8 cellular contexts compared by ENCODE assay signal in the genomic region with DNA sequence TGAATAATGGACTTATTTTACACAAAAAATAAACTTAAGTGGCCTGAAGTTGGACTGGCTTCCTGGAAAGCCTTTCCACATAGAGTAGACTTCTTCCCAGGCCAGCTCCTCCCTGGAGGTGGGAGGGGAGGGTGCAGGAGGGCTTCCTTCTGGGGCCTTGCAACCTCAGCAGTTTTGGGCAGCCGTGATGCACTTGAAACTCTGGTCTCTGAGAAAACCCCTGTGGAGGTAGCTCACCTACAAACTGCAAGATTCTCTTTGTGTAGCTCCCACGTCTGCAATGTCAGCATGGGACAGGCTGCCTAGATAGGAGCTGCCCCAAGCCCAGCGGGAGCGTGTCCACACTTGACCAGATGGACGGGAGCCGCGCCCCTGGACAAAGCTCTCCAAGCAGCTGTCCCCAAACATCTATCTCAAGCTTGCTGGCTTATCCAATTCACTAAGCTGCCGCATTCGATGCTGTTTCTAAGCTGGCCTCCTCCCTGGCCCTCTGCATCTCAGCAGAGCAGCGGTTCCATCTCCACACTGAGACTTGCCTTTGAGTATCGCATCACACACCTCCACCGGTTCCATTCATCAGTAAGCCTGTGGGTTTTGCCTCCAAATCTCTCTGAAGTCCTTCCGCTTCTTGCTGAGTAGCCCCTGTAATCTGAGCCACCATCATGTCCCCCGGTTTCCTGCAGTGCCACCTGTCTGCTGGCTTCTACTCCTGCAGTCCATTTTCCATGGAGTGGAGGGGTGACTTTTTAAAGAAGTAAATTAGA. TPM values are rescaled to one million over a fixed set of nuclear protein-coding genes. Genes with fewer than 3 reads are reported as not detected.
DNase-seq lines count a peak whose midpoint lies in the region; ATAC-seq and TF ChIP-seq lines count a peak whose summit lies in the region.

No MANE protein-coding gene starts in this region.

- H3K27ac ChIP-seq in rectal smooth muscle tissue (ENCODE audit: low read depth, low read length), result peak overlapping the region; percentile 73

- H3K36me3 Mint-ChIP-seq in activated B cell treated with CpG ODN at 0.5 μM for 24 hours (ENCODE audit: low read depth), result peaks cover 3% of the 10 kb centered on the region

- H3K27ac Mint-ChIP-seq in activated B cell treated with CpG ODN at 0.5 μM for 24 hours, result peak overlapping the region; percentile 82

- POLR2A ChIA-PET in activated B cell treated with CpG ODN at 0.5 μM for 24 hours (lab: Charles Lee), result interaction anchor here (1.6 to 3.0 kb wide), 4 partner anchors 9 to 590 kb away, joined by 4 to 39 read pairs (median 6); a partner anchor contains a TSS

- TF ChIP-seq CTCF in GM06990 (IDR thresholded peaks at IDR 0.05; ENCODE audit: insufficient read depth, low read length, poor library complexity, severe bottlenecking), result peak; percentile 43
- TF ChIP-seq CTCF in NB4 (IDR thresholded peaks at IDR 0.05; ENCODE audit: low read depth, low read length), result peak; percentile 44
- no peak for TF ChIP-seq CTCF in activated B cell treated with CpG ODN at 0.5 μM for 24 hours (IDR thresholded peaks at IDR 0.05)

- H3K27me3 ChIP-seq in GM06990 (replicated peaks; ENCODE audit: control insufficient read depth, insufficient read depth, low read length) (no peaks in the 10 kb centered on the region), rectal smooth muscle tissue (ENCODE audit: control insufficient read depth, insufficient read depth, low read length) (no peaks in the 10 kb centered on the region)

- no peak for ATAC-seq in activated B cell treated with CpG ODN at 0.5 μM for 24 hours (ENCODE audit: low read depth)
- ATAC-seq in HG03565 (IDR thresholded peaks at IDR 0.05; ENCODE audit: unreplicated experiment), result no peak

- no peaks in the 10 kb centered on the region for H3K36me3 ChIP-seq in GM06990 (ENCODE audit: control insufficient read depth, insufficient read depth, low read length)
- no peaks in the 10 kb centered on the region for H3K36me3 ChIP-seq in rectal smooth muscle tissue (ENCODE audit: control insufficient read depth, insufficient read depth, low read length)

- H3K4me3 ChIP-seq in GM06990 (replicated peaks; ENCODE audit: low read depth, low read length) (no peak overlapping the region), NB4 (ENCODE audit: low read depth, low read length) (no peak overlapping the region), rectal smooth muscle tissue (ENCODE audit: low read length) (peak overlapping the region; percentile 45)

- H3K4me1 Mint-ChIP-seq in activated B cell treated with CpG ODN at 0.5 μM for 24 hours, result peaks cover 62% of the 10 kb centered on the region

- H3K4me3 Mint-ChIP-seq in activated B cell treated with CpG ODN at 0.5 μM for 24 hours, result peak overlapping the region; percentile 46

- intact Hi-C loops in activated B cell treated with CpG ODN at 0.5 μM for 24 hours (cut with micrococcal nuclease), result loop anchor here (1.0 to 10.0 kb wide), 5 partner anchors 8 to 840 kb away; a partner anchor contains a TSS

- no peaks in the 10 kb centered on the region for H3K9me3 Mint-ChIP-seq in activated B cell treated with CpG ODN at 0.5 μM for 24 hours

- peaks cover 25% of the 10 kb centered on the region for H3K4me1 ChIP-seq in rectal smooth muscle tissue (ENCODE audit: control insufficient read depth, insufficient read depth, low read length)

- peak; percentile 57 for DNase-seq in GM06990 (ENCODE audit: extremely low read depth, insufficient read length)
- DNase-seq in NB4 (ENCODE audit: low read depth), result peak; percentile 58
- no peak for DNase-seq in activated B cell treated with CpG ODN at 0.5 μM for 24 hours
- DNase-seq in glomerular visceral epithelial cell (ENCODE audit: extremely low spot score), result peak; percentile 12
- DNase-seq in dedifferentiated amniotic fluid mesenchymal stem cell (ENCODE audit: extremely low spot score), result no peak
- no peak for DNase-seq in NCI-H1048 (lab: John Stamatoyannopoulos, UW)

- CTCF ChIA-PET in activated B cell treated with CpG ODN at 0.5 μM for 24 hours (lab: Charles Lee), result interaction anchor here (1.0 to 6.9 kb wide), 7 partner anchors 9 to 55 kb away, joined by 3 to 54 read pairs (median 4); no protein-coding TSS in a partner anchor

- H3K9ac ChIP-seq in rectal smooth muscle tissue (ENCODE audit: low read length), result no peak overlapping the region

- no peak for TF ChIP-seq POLR2A in NB4 (IDR thresholded peaks at IDR 0.05; ENCODE audit: extremely low read depth, insufficient read length)

- H3K27me3 Mint-ChIP-seq in activated B cell treated with CpG ODN at 0.5 μM for 24 hours, result no peaks in the 10 kb centered on the region

RNA-seq across cellular contexts. Expression of a gene that starts 1.6 kb away (rescaled TPM):
- total RNA-seq in activated B cell treated with CpG ODN at 0.5 μM for 24 hours, result 59.1 and 74.3 TPM in 2 replicates

Comparison
In these comparisons a context has a peak if more than half of its experiments do, and no peak if none do; other contexts are left out.
1. DNase-seq: peak in GM06990 (single experiment), NB4 (single experiment) and glomerular visceral epithelial cell (single experiment); none in activated B cell treated with CpG ODN at 0.5 μM for 24 hours (single experiment), dedifferentiated amniotic fluid mesenchymal stem cell (single experiment) and NCI-H1048 (single experiment).